In genomic region chr10:71395621-71396020, GRCh38 we compare ENCODE assay signal across 14 cellular contexts. TPM values are rescaled to one million over a fixed set of nuclear protein-coding genes. Genes with fewer than 3 reads are reported as not detected.
A peak's percentile ranks its signal among the peaks of the same experiment; 100 is the strongest.
DNase-seq lines count a peak whose midpoint lies in the region; ATAC-seq and TF ChIP-seq lines count a peak whose summit lies in the region.
"Had no signal": no experiment of that assay in that cellular context is flagged by ENCODE, and none has a peak within 500 bp of the region (broad histone marks: within the 10 kb centered on the region; RNA-seq: fewer than 3 reads in every experiment).

No MANE protein-coding gene starts in this region.

- H3K79me2 ChIP-seq in OCI-LY7 (ENCODE audit: insufficient read depth, low read depth, low read length): no peaks in the 10 kb centered on the region

- no peak overlapping the region for H2AFZ ChIP-seq in OCI-LY7 (ENCODE audit: low read length)

- H3K9me3 ChIP-seq in OCI-LY7 (ENCODE audit: low read length) (no peaks in the 10 kb centered on the region), testis (no peaks in the 10 kb centered on the region)
- H3K9me3 ChIP-seq: BE2C, heart right ventricle, left lung, vagina had no signal

- intact Hi-C loops in OCI-LY7 (cut with micrococcal nuclease; ENCODE audit: unreplicated experiment): no loop called here
- intact Hi-C loops in testis (cut with DNase I; ENCODE audit: low total_unique reads): loop anchor here (5.0 to 10.0 kb wide), 2 partner anchors 177 to 419 kb away; no protein-coding TSS in a partner anchor
- intact Hi-C loops in left colon (cut with DNase I, micrococcal nuclease): loop anchor here in 1 of 2 donors (10.0 kb wide), 1 partner anchor 179 kb away; no protein-coding TSS in a partner anchor

- H3K4me1 Mint-ChIP-seq in activated T-cell treated with anti-CD3 and anti-CD28 coated beads, Interleukin-2, amount 50 U/mL, for 72 hours (ENCODE audit: low read depth): no peaks in the 10 kb centered on the region
- peaks cover 10% of the 10 kb centered on the region for H3K4me1 Mint-ChIP-seq in activated T-cell treated with anti-CD3 and anti-CD28 coated beads, Interleukin-2, amount 50 U/mL, for 24 hours (ENCODE audit: low read depth)

- POLR2A ChIA-PET in OCI-LY7 (lab: Charles Lee): no interaction called here

- no peaks in the 10 kb centered on the region for H4K20me1 ChIP-seq in OCI-LY7 (ENCODE audit: insufficient read depth, low read length)

- H3K4me3 Mint-ChIP-seq in activated T-cell treated with anti-CD3 and anti-CD28 coated beads, Interleukin-2, amount 50 U/mL, for 72 hours: peak overlapping the region; percentile 56 to 71
- H3K4me3 Mint-ChIP-seq in activated T-cell treated with anti-CD3 and anti-CD28 coated beads, Interleukin-2, amount 50 U/mL, for 24 hours: no peak overlapping the region

- H3K4me2 ChIP-seq in OCI-LY7 (ENCODE audit: low read length): no peak overlapping the region

- no peaks in the 10 kb centered on the region for H3K9me3 Mint-ChIP-seq in activated T-cell treated with anti-CD3 and anti-CD28 coated beads, Interleukin-2, amount 50 U/mL, for 72 hours
- no peaks in the 10 kb centered on the region for H3K9me3 Mint-ChIP-seq in activated T-cell treated with anti-CD3 and anti-CD28 coated beads, Interleukin-2, amount 50 U/mL, for 24 hours

- no peak for DNase-seq in activated T-cell treated with anti-CD3 and anti-CD28 coated beads, Interleukin-2, amount 50 U/mL, for 72 hours
- no peak for DNase-seq in activated T-cell treated with anti-CD3 and anti-CD28 coated beads, Interleukin-2, amount 50 U/mL, for 24 hours
- DNase-seq in OCI-LY7 (ENCODE audit: low spot score): no peak
- no peak for DNase-seq in fibroblast of mammary gland (ENCODE audit: low read depth)
- no peak for DNase-seq in testis
- no peak for DNase-seq in NK-92 (lab: John Stamatoyannopoulos, UW; ENCODE audit: unreplicated experiment)
- no peak for DNase-seq in left colon
- DNase-seq: activated T-cell treated with anti-CD3 and anti-CD28 coated beads for 4 hours, SHP77 had no signal

- H3K36me3 ChIP-seq in OCI-LY7 (ENCODE audit: insufficient read depth, low read length) (no peaks in the 10 kb centered on the region), testis (ENCODE audit: low read depth, missing control alignments) (no peaks in the 10 kb centered on the region)
- H3K36me3 ChIP-seq: BE2C, heart right ventricle, left lung, vagina had no signal

- H3K27ac ChIP-seq in OCI-LY7 (ENCODE audit: low read depth, low read length, poor library complexity, severe bottlenecking): no peak overlapping the region
- H3K27ac ChIP-seq in testis: no peak overlapping the region
- H3K27ac ChIP-seq: left lung had no signal

- ATAC-seq in activated T-cell treated with anti-CD3 and anti-CD28 coated beads, Interleukin-2, amount 50 U/mL, for 72 hours (replicated peaks in 1 of 2): no peak
- ATAC-seq in left colon (no peak), HG03095 (IDR thresholded peaks at IDR 0.05; ENCODE audit: unreplicated experiment) (no peak)

- 78 to 80% methylated on average over 4 of the region's 4 CpGs for WGBS in testis, 2 donors

- no peaks in the 10 kb centered on the region for H3K9me2 ChIP-seq in OCI-LY7 (ENCODE audit: insufficient read depth, low read length)

- no TSS peak for BruUV-seq in OCI-LY7 (replicated peaks; lab: Mats Ljungman, UMichigan)

- TF ChIP-seq CTCF in OCI-LY7 (conservative IDR thresholded peaks at IDR 0.05; ENCODE audit: low read length) (peak; percentile 7; the same call in 1 of the 2 replicates), fibroblast of mammary gland (conservative IDR thresholded peaks at IDR 0.05; ENCODE audit: control insufficient read depth, insufficient read depth, low read depth, low read length) (peak; percentile 14), testis (IDR thresholded peaks at IDR 0.05) (peak in 2 of 3 experiments; percentile 15 to 29)

- peaks cover 73% of the 10 kb centered on the region for H3K27me3 Mint-ChIP-seq in activated T-cell treated with anti-CD3 and anti-CD28 coated beads, Interleukin-2, amount 50 U/mL, for 72 hours (ENCODE audit: low read depth)
- peaks cover 75% of the 10 kb centered on the region for H3K27me3 Mint-ChIP-seq in activated T-cell treated with anti-CD3 and anti-CD28 coated beads, Interleukin-2, amount 50 U/mL, for 24 hours

- H3K4me1 ChIP-seq in OCI-LY7 (ENCODE audit: insufficient read depth, low read length, poor library complexity, severe bottlenecking): no peaks in the 10 kb centered on the region
- H3K4me1 ChIP-seq in testis: peaks cover 11% of the 10 kb centered on the region
- H3K4me1 ChIP-seq: BE2C had no signal

- H3K4me3 ChIP-seq in OCI-LY7 (ENCODE audit: low read depth, low read length, poor library complexity, severe bottlenecking): no peak overlapping the region
- H3K4me3 ChIP-seq in fibroblast of mammary gland (ENCODE audit: control insufficient read depth, low read depth, low read length): no peak overlapping the region
- H3K4me3 ChIP-seq in testis: no peak overlapping the region

- no peaks in the 10 kb centered on the region for H3K36me3 Mint-ChIP-seq in activated T-cell treated with anti-CD3 and anti-CD28 coated beads, Interleukin-2, amount 50 U/mL, for 72 hours (ENCODE audit: insufficient read depth in 2 of 2)
- H3K36me3 Mint-ChIP-seq in activated T-cell treated with anti-CD3 and anti-CD28 coated beads, Interleukin-2, amount 50 U/mL, for 24 hours (ENCODE audit: low read depth): no peaks in the 10 kb centered on the region

- H3K27me3 ChIP-seq in testis: no peaks in the 10 kb centered on the region
- H3K27me3 ChIP-seq: vagina had no signal

- CTCF ChIA-PET in OCI-LY7 (lab: Charles Lee; ENCODE audit: unreplicated experiment): no interaction called here

- TF ChIP-seq POLR2A in testis (IDR thresholded peaks at IDR 0.05): no peak

- no peak overlapping the region for H3K27ac Mint-ChIP-seq in activated T-cell treated with anti-CD3 and anti-CD28 coated beads, Interleukin-2, amount 50 U/mL, for 72 hours
- H3K27ac Mint-ChIP-seq in activated T-cell treated with anti-CD3 and anti-CD28 coated beads, Interleukin-2, amount 50 U/mL, for 24 hours: no peak overlapping the region

RNA-seq across cellular contexts. Expression of gene CDH23, which starts 1.1 kb away (rescaled TPM):
- total RNA-seq in activated T-cell treated with anti-CD3 and anti-CD28 coated beads, Interleukin-2, amount 50 U/mL, for 72 hours: 1 to 10 TPM; 1.1 to 2.8 TPM
- 0.33 and 0.92 TPM in 2 replicates for total RNA-seq in OCI-LY7 (2014; rRNA removed; shearing (Covaris generic))
- total RNA-seq in OCI-LY7 (2022): 8.1 and 9.9 TPM in 2 replicates
- total RNA-seq in testis: 100 to 1,000 TPM in 1 of 2 donors, 10 to 100 TPM in 1; 81.7 to 125 TPM
- polyA plus RNA-seq in testis (ENCODE audit: insufficient read depth, low read depth, low replicate concordance): 29.8 TPM
- total RNA-seq in left colon: 1 to 10 TPM; 2.2 to 2.5 TPM

Comparison
In these comparisons a context has a peak if more than half of its experiments do, and no peak if none do; other contexts are left out.
1. RNA of gene CDH23, which starts 1.1 kb away (total RNA-seq): 81.7 to 125 TPM in testis; 0.33 to 9.9 TPM in OCI-LY7, 1.1 to 2.8 TPM in activated T-cell treated with anti-CD3 and anti-CD28 coated beads, Interleukin-2, amount 50 U/mL, for 72 hours and 2.2 to 2.5 TPM in left colon; every median in the first group is over 4 times any median in the second.
2. Peak in every context shown above with its lines, with median percentiles within 50 percentile points of each other: CTCF ChIP-seq.